Comparison of ENCODE assay signal across 1 cellular context in genomic region chr12:122021193-122021821, GRCh38.
A peak's percentile ranks its signal among the peaks of the same experiment; 100 is the strongest.
TF ChIP-seq lines count a peak whose summit lies in the region.

No MANE protein-coding gene starts in this region.

TF ChIP-seq in HepG2, 621 proteins besides CTCF, POLR2A, EP300 and RAD21 (continued from another document and continues in another):
- TF ChIP-seq UBTF (CRISPR knock-in tag; IDR thresholded peaks at IDR 0.05), result peak; percentile 27; the same call in 1 of the 2 replicates
- TF ChIP-seq ZFP82 (CRISPR knock-in tag; IDR thresholded peaks at IDR 0.05; ENCODE audit: borderline replicate concordance), result no peak
- no peak for TF ChIP-seq ZSCAN25 (CRISPR knock-in tag; IDR thresholded peaks at IDR 0.05)
- TF ChIP-seq ZFP91 (CRISPR knock-in tag; IDR thresholded peaks at IDR 0.05; ENCODE audit: borderline replicate concordance), result 0 out of 2 replicates have a peak, but pooled peaks have one; percentile 35
- no peak for TF ChIP-seq PRPF4 (IDR thresholded peaks at IDR 0.05; ENCODE audit: low read depth, low read length, poor library complexity, severe bottlenecking)
- TF ChIP-seq CSRNP1 (CRISPR knock-in tag; IDR thresholded peaks at IDR 0.05), result no peak
- TF ChIP-seq ZNF414 (CRISPR knock-in tag; IDR thresholded peaks at IDR 0.05), result no peak
- TF ChIP-seq NCOR1 (IDR thresholded peaks at IDR 0.05; ENCODE audit: borderline replicate concordance, low read length), result no peak
- TF ChIP-seq MBNL3 (CRISPR knock-in tag; conservative IDR thresholded peaks at IDR 0.05), result no peak
- TF ChIP-seq ZNF564 (CRISPR knock-in tag; IDR thresholded peaks at IDR 0.05), result no peak
- TF ChIP-seq ATRX (CRISPR knock-in tag; IDR thresholded peaks at IDR 0.05; ENCODE audit: borderline replicate concordance), result no peak
- TF ChIP-seq FOXJ3 (CRISPR knock-in tag; IDR thresholded peaks at IDR 0.05; ENCODE audit: borderline replicate concordance), result no peak
- no peak for TF ChIP-seq ZUFSP (CRISPR knock-in tag; IDR thresholded peaks at IDR 0.05; ENCODE audit: borderline replicate concordance)
- no peak for TF ChIP-seq ATM (IDR thresholded peaks at IDR 0.05; ENCODE audit: borderline replicate concordance)
- no peak for TF ChIP-seq SYNCRIP (IDR thresholded peaks at IDR 0.05; ENCODE audit: insufficient read depth, low read depth, low read length)
- peak; percentile 55; the same call in 1 of the 2 replicates for TF ChIP-seq PATZ1 (CRISPR knock-in tag; IDR thresholded peaks at IDR 0.05)
- TF ChIP-seq ZNF567 (CRISPR knock-in tag; IDR thresholded peaks at IDR 0.05; ENCODE audit: borderline replicate concordance), result no peak
- no peak for TF ChIP-seq STAG1 (CRISPR knock-in tag; IDR thresholded peaks at IDR 0.05)
- 0 out of 2 replicates have a peak, but pooled peaks have one; percentile 31 for TF ChIP-seq ZBTB7B (CRISPR knock-in tag; IDR thresholded peaks at IDR 0.05)
- no peak for TF ChIP-seq HNF1A (IDR thresholded peaks at IDR 0.05; ENCODE audit: low read depth)
- TF ChIP-seq HNF1A (CRISPR knock-in tag; IDR thresholded peaks at IDR 0.05; ENCODE audit: borderline replicate concordance), result no peak
- TF ChIP-seq ZNF281 (CRISPR knock-in tag; IDR thresholded peaks at IDR 0.05; ENCODE audit: borderline replicate concordance), result no peak
- TF ChIP-seq ZBTB33 (CRISPR knock-in tag; IDR thresholded peaks at IDR 0.05), result no peak
- TF ChIP-seq ZNF543 (CRISPR knock-in tag; IDR thresholded peaks at IDR 0.05), result no peak
- TF ChIP-seq IRF9 (CRISPR knock-in tag; IDR thresholded peaks at IDR 0.05; ENCODE audit: borderline replicate concordance), result no peak
- TF ChIP-seq SMARCC2 (IDR thresholded peaks at IDR 0.05), result no peak
- TF ChIP-seq ZNF256 (CRISPR knock-in tag; conservative IDR thresholded peaks at IDR 0.05), result no peak
- no peak for TF ChIP-seq ZNF570 (CRISPR knock-in tag; IDR thresholded peaks at IDR 0.05; ENCODE audit: borderline replicate concordance)
- no peak for TF ChIP-seq ZNF572 (CRISPR knock-in tag; IDR thresholded peaks at IDR 0.05)
- TF ChIP-seq ZBTB20 (CRISPR knock-in tag; IDR thresholded peaks at IDR 0.05; ENCODE audit: borderline replicate concordance, low read depth), result no peak
- no peak for TF ChIP-seq ZNF207 (IDR thresholded peaks at IDR 0.05; ENCODE audit: borderline replicate concordance)
- no peak for TF ChIP-seq ZNF747 (CRISPR knock-in tag; IDR thresholded peaks at IDR 0.05; ENCODE audit: borderline replicate concordance)
- no peak for TF ChIP-seq SCMH1 (CRISPR knock-in tag; IDR thresholded peaks at IDR 0.05; ENCODE audit: borderline replicate concordance)
- TF ChIP-seq ZNF883 (CRISPR knock-in tag; IDR thresholded peaks at IDR 0.05; ENCODE audit: not compliant biosample characterization), result peak; percentile 51
- TF ChIP-seq ZSCAN12 (CRISPR knock-in tag; IDR thresholded peaks at IDR 0.05), result no peak
- no peak for TF ChIP-seq MXI1 (IDR thresholded peaks at IDR 0.05; ENCODE audit: borderline replicate concordance, low read depth, low read length)
- TF ChIP-seq MEIS2 (CRISPR knock-in tag; IDR thresholded peaks at IDR 0.05), result no peak; the same call in 1 of the 2 replicates
- no peak for TF ChIP-seq SRSF1 (optimal IDR thresholded peaks at IDR 0.05; ENCODE audit: low read depth, low read length)
- TF ChIP-seq SP5 (CRISPR knock-in tag; IDR thresholded peaks at IDR 0.05; ENCODE audit: borderline replicate concordance, low read depth), result no peak
- no peak for TF ChIP-seq ZNF878 (CRISPR knock-in tag; IDR thresholded peaks at IDR 0.05)
- TF ChIP-seq ZBTB8A (CRISPR knock-in tag; IDR thresholded peaks at IDR 0.05; ENCODE audit: borderline replicate concordance, low read depth), result no peak
- TF ChIP-seq HOXA3 (CRISPR knock-in tag; IDR thresholded peaks at IDR 0.05), result no peak
